Comparison of ENCODE assay signal across 8 cellular contexts in genomic region chr2:27663160-27663462, GRCh38. TPM values are rescaled to one million over a fixed set of nuclear protein-coding genes. Genes with fewer than 3 reads are reported as not detected.
DNase-seq lines count a peak whose midpoint lies in the region; ATAC-seq and TF ChIP-seq lines count a peak whose summit lies in the region.

No MANE protein-coding gene starts in this region.

- H3K4me1 ChIP-seq in Karpas-422 (ENCODE audit: low read length) (peaks cover 27% of the 10 kb centered on the region), muscle layer of duodenum (ENCODE audit: control insufficient read depth in 1 of 2, insufficient read depth in 2 of 2, low read length in 2 of 2) (peaks cover 18 to 31% of the 10 kb centered on the region in 2 donors)

- H3K36me3 ChIP-seq in Karpas-422 (ENCODE audit: insufficient read depth, low read length) (peaks cover 31% of the 10 kb centered on the region; the same call in 1 of the 2 replicates), muscle layer of duodenum (ENCODE audit: control insufficient read depth in 1 of 2, insufficient read depth in 2 of 2, low read length in 2 of 2) (peaks cover 26 to 41% of the 10 kb centered on the region in 2 donors)

- peak overlapping the region; percentile 79 for H3K9ac ChIP-seq in Karpas-422 (ENCODE audit: low read length)

- TF ChIP-seq CTCF in coronary artery (IDR thresholded peaks at IDR 0.05) = no peak

- H2AFZ ChIP-seq in Karpas-422 (ENCODE audit: low read length) = peak overlapping the region; percentile 83

- H3K9me3 ChIP-seq in Karpas-422 (ENCODE audit: low read length) (no peaks in the 10 kb centered on the region), muscle layer of duodenum (ENCODE audit: control insufficient read depth in 1 of 2, low read length in 2 of 2) (no peaks in the 10 kb centered on the region)

- peaks cover 60% of the 10 kb centered on the region for H3K79me2 ChIP-seq in Karpas-422 (ENCODE audit: low read length)

- H3K27me3 ChIP-seq in Karpas-422 (ENCODE audit: low read length) (no peaks in the 10 kb centered on the region), muscle layer of duodenum (ENCODE audit: low read depth, low read length) (no peaks in the 10 kb centered on the region)

- peak overlapping the region; percentile 100 for H3K4me2 ChIP-seq in Karpas-422 (ENCODE audit: low read depth, low read length, poor library complexity, severe bottlenecking)

- no peak for DNase-seq in activated CD4-positive, CD25-positive, alpha-beta regulatory T cell treated with anti-CD3 and anti-CD28 coated beads, Interleukin-2, amount 50 U/mL, for 72 hours
- DNase-seq in Karpas-422 (no peak), coronary artery (ENCODE audit: low spot score) (no peak), AG08395 (ENCODE audit: low spot score) (no peak), SHP77 treated with DMSO at 0.1 percent for 48 hours (lab: John Stamatoyannopoulos, UW) (no peak)

- H3K27ac ChIP-seq in Karpas-422 (ENCODE audit: low read length) (peak overlapping the region; percentile 78), coronary artery (peak overlapping the region; percentile 79 to 95), muscle layer of duodenum (ENCODE audit: low read length) (peak overlapping the region; percentile 96)

- H3K9me2 ChIP-seq in Karpas-422 (replicated peaks; ENCODE audit: insufficient read depth, low read length) = no peaks in the 10 kb centered on the region

- H3K4me3 ChIP-seq in Karpas-422 (ENCODE audit: low read length) (peak overlapping the region; percentile 74), coronary artery (peak overlapping the region; percentile 89), muscle layer of duodenum (ENCODE audit: low read depth in 1 of 2, low read length in 2 of 2) (peak overlapping the region; percentile 96 to 99)

- H4K20me1 ChIP-seq in Karpas-422 (ENCODE audit: insufficient read depth, low read depth, low read length) = no peaks in the 10 kb centered on the region

- ATAC-seq in activated CD4-positive, CD25-positive, alpha-beta regulatory T cell treated with anti-CD3 and anti-CD28 coated beads, Interleukin-2, amount 50 U/mL, for 24 hours = peak; percentile 78 to 79
- ATAC-seq in HG03442 (IDR thresholded peaks at IDR 0.05; ENCODE audit: unreplicated experiment) = no peak

RNA-seq across cellular contexts. Expression of gene SUPT7L, which starts 0.3 kb away (rescaled TPM):
- 27.9 and 47.9 TPM in 2 replicates for total RNA-seq in Karpas-422 (2014; rRNA removed; shearing (Covaris generic); ENCODE audit: low replicate concordance)

RNA-seq across cellular contexts. Expression of gene SLC4A1AP, which starts 0.6 kb away (rescaled TPM):
- 19.8 and 30.1 TPM in 2 replicates for total RNA-seq in Karpas-422 (2014; rRNA removed; shearing (Covaris generic); ENCODE audit: low replicate concordance)

RNA-seq across cellular contexts. Expression of gene GPN1, which starts 34.3 kb away (rescaled TPM):
- total RNA-seq in Karpas-422 (2014; rRNA removed; shearing (Covaris generic); ENCODE audit: low replicate concordance) = 24.4 and 30.0 TPM in 2 replicates

RNA-seq across cellular contexts. Expression of gene CCDC121, which starts 34.3 kb away (rescaled TPM):
- 1.2 and 2.9 TPM in 2 replicates for total RNA-seq in Karpas-422 (2014; rRNA removed; shearing (Covaris generic); ENCODE audit: low replicate concordance)
